Comparison of ENCODE assay signal across 1 cellular context in genomic region chr18:2325308-2325849, GRCh38.
A peak's percentile ranks its signal among the peaks of the same experiment; 100 is the strongest.
TF ChIP-seq lines count a peak whose summit lies in the region.

No MANE protein-coding gene starts in this region.

TF ChIP-seq in K562, 482 proteins besides CTCF, POLR2A, EP300 and RAD21 (continued from another document and continues in another):
- TF ChIP-seq NR2C2 (CRISPR knock-in tag; IDR thresholded peaks at IDR 0.05), result no peak
- TF ChIP-seq NR2C2 (tag; IDR thresholded peaks at IDR 0.05), result no peak
- no peak for TF ChIP-seq POLR3G (IDR thresholded peaks at IDR 0.05; ENCODE audit: extremely low read depth, insufficient read length, insufficient replicate concordance)
- TF ChIP-seq ATF7 (IDR thresholded peaks at IDR 0.05), result peak; percentile 82
- TF ChIP-seq ZNF766 (CRISPR knock-in tag; conservative IDR thresholded peaks at IDR 0.05), result peak; percentile 88
- peak; percentile 85 for TF ChIP-seq ZBTB2 (IDR thresholded peaks at IDR 0.05)
- TF ChIP-seq CEBPG (CRISPR knock-in tag; IDR thresholded peaks at IDR 0.05), result peak; percentile 63
- TF ChIP-seq CEBPG (tag; conservative IDR thresholded peaks at IDR 0.05 in 1 of 2, IDR thresholded peaks at IDR 0.05 in 1 of 2), result peak; percentile 43 to 82
- TF ChIP-seq ZNF24 (IDR thresholded peaks at IDR 0.05), result peak; percentile 86
- TF ChIP-seq STAT5A (IDR thresholded peaks at IDR 0.05; ENCODE audit: borderline replicate concordance, low read length), result peak; percentile 79
- TF ChIP-seq TFAP4 (CRISPR knock-in tag; IDR thresholded peaks at IDR 0.05; ENCODE audit: borderline replicate concordance), result no peak
- TF ChIP-seq ZMIZ1 (IDR thresholded peaks at IDR 0.05; ENCODE audit: low read depth in 2 of 2, low read length in 2 of 2), result peak in 1 of 2 experiments; percentile 72; a peak in 1 of 4 replicates
- TF ChIP-seq HDAC2 (IDR thresholded peaks at IDR 0.05), result peak; percentile 96
- no peak for TF ChIP-seq ZNF146 (CRISPR knock-in tag; IDR thresholded peaks at IDR 0.05; ENCODE audit: unreplicated experiment)
- TF ChIP-seq NCOA1 (IDR thresholded peaks at IDR 0.05; ENCODE audit: low read depth), result peak; percentile 90
- no peak for TF ChIP-seq RNF219 (CRISPR knock-in tag; IDR thresholded peaks at IDR 0.05)
- TF ChIP-seq AFF1 (IDR thresholded peaks at IDR 0.05; ENCODE audit: low read depth in 1 of 2, partially characterized antibody in 2 of 2), result peak; percentile 62 to 81
- no peak for TF ChIP-seq KDM2B (CRISPR knock-in tag; IDR thresholded peaks at IDR 0.05)
- peak; percentile 66; the same call in 1 of the 2 replicates for TF ChIP-seq MEF2D (tag; conservative IDR thresholded peaks at IDR 0.05; ENCODE audit: low read depth)
- TF ChIP-seq ESRRB (CRISPR knock-in tag; IDR thresholded peaks at IDR 0.05; ENCODE audit: borderline replicate concordance), result no peak
- no peak for TF ChIP-seq FIP1L1 (IDR thresholded peaks at IDR 0.05; ENCODE audit: low read depth, low read length, poor library complexity, severe bottlenecking)
- peak; percentile 92 for TF ChIP-seq NBN (IDR thresholded peaks at IDR 0.05; ENCODE audit: low read depth)
- TF ChIP-seq SP2 (IDR thresholded peaks at IDR 0.05; ENCODE audit: extremely low read depth, low read depth, low read length, poor library complexity, severe bottlenecking), result no peak
- TF ChIP-seq ZNF707 (CRISPR knock-in tag; conservative IDR thresholded peaks at IDR 0.05), result 0 out of 2 replicates have a peak, but pooled peaks have one; percentile 32
- peak; percentile 58 for TF ChIP-seq PHB2 (IDR thresholded peaks at IDR 0.05; ENCODE audit: low read depth)
- TF ChIP-seq PML (IDR thresholded peaks at IDR 0.05; ENCODE audit: low read length), result peak; percentile 83
- peak; percentile 97 for TF ChIP-seq SMARCE1 (IDR thresholded peaks at IDR 0.05)
- no peak for TF ChIP-seq KDM4B (IDR thresholded peaks at IDR 0.05; ENCODE audit: borderline replicate concordance in 2 of 2, low read depth in 1 of 2)
- TF ChIP-seq TAL1 (IDR thresholded peaks at IDR 0.05), result peak; percentile 88
- TF ChIP-seq FOXK2 (conservative IDR thresholded peaks at IDR 0.05 in 1 of 2, IDR thresholded peaks at IDR 0.05 in 1 of 2; ENCODE audit: low read depth in 2 of 2), result peak; percentile 89 to 95
- peak; percentile 16; the same call in 1 of the 2 replicates for TF ChIP-seq RAD51 (IDR thresholded peaks at IDR 0.05; ENCODE audit: borderline replicate concordance, low read depth)
- TF ChIP-seq ZNF512 (tag; IDR thresholded peaks at IDR 0.05), result no peak
- no peak for TF ChIP-seq NR2C1 (IDR thresholded peaks at IDR 0.05)
- TF ChIP-seq NR2C1 (tag; IDR thresholded peaks at IDR 0.05), result peak; percentile 39; the same call in 1 of the 2 replicates
- peak; percentile 87 for TF ChIP-seq ZNF592 (IDR thresholded peaks at IDR 0.05)
- peak; percentile 98 for TF ChIP-seq CHAMP1 (IDR thresholded peaks at IDR 0.05)
- TF ChIP-seq ZNF274 (IDR thresholded peaks at IDR 0.05; ENCODE audit: borderline replicate concordance, low read depth, low read length), result no peak
- TF ChIP-seq SPI1 (IDR thresholded peaks at IDR 0.05; ENCODE audit: borderline replicate concordance, low read depth, low read length), result no peak
- TF ChIP-seq THAP7 (CRISPR knock-in tag; IDR thresholded peaks at IDR 0.05), result no peak
- 0 out of 2 replicates have a peak, but pooled peaks have one; percentile 11 for TF ChIP-seq ESRRA (IDR thresholded peaks at IDR 0.05; ENCODE audit: borderline replicate concordance, low read depth)
- TF ChIP-seq ZNF311 (CRISPR knock-in tag; IDR thresholded peaks at IDR 0.05), result no peak
